ENCODE assay signal across 8 cellular contexts in genomic region chr14:22598099-22598895, GRCh38. TPM values are rescaled to one million over a fixed set of nuclear protein-coding genes. Genes with fewer than 3 reads are reported as not detected.
A peak's percentile ranks its signal among the peaks of the same experiment; 100 is the strongest.
DNase-seq lines count a peak whose midpoint lies in the region; ATAC-seq and TF ChIP-seq lines count a peak whose summit lies in the region.

A gene with protein sequence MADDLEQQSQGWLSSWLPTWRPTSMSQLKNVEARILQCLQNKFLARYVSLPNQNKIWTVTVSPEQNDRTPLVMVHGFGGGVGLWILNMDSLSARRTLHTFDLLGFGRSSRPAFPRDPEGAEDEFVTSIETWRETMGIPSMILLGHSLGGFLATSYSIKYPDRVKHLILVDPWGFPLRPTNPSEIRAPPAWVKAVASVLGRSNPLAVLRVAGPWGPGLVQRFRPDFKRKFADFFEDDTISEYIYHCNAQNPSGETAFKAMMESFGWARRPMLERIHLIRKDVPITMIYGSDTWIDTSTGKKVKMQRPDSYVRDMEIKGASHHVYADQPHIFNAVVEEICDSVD (plus strand): TSS chr14:22598300. CDS start chr14:22598307, 7 bp downstream.

- H3K4me1 ChIP-seq in urinary bladder (ENCODE audit: insufficient read depth), result peaks cover 2% of the 10 kb centered on the region

- intact Hi-C loops in head of caudate nucleus (cut with DNase I), result no loop called here

- peak; percentile 71 for ATAC-seq in GM19397 (IDR thresholded peaks at IDR 0.05; ENCODE audit: unreplicated experiment)
- peak; percentile 81 for ATAC-seq in activated naive CD8-positive, alpha-beta T cell treated with anti-CD3 and anti-CD28 coated beads, Interleukin-2, amount 50 U/mL, for 24 hours
- peak; percentile 92 for ATAC-seq in omental fat pad (ENCODE audit: low FRiP score)

- peaks cover 23% of the 10 kb centered on the region for H3K4me1 Mint-ChIP-seq in activated naive CD8-positive, alpha-beta T cell treated with anti-CD3 and anti-CD28 coated beads, Interleukin-2, amount 50 U/mL, for 24 hours

- peak within 1 kb of the TSS; percentile 86 for H3K4me3 Mint-ChIP-seq in activated naive CD8-positive, alpha-beta T cell treated with anti-CD3 and anti-CD28 coated beads, Interleukin-2, amount 50 U/mL, for 24 hours

- TF ChIP-seq CTCF in omental fat pad (IDR thresholded peaks at IDR 0.05), result no peak

- H3K9me3 Mint-ChIP-seq in activated naive CD8-positive, alpha-beta T cell treated with anti-CD3 and anti-CD28 coated beads, Interleukin-2, amount 50 U/mL, for 24 hours, result no peaks in the 10 kb centered on the region

- H3K27ac ChIP-seq in urinary bladder (ENCODE audit: low read depth), result peak within 1 kb of the TSS; percentile 90

- WGBS in urinary bladder, result under 1% methylated on average over 49 of the region's 49 CpGs

- no peaks in the 10 kb centered on the region for H3K27me3 Mint-ChIP-seq in activated naive CD8-positive, alpha-beta T cell treated with anti-CD3 and anti-CD28 coated beads, Interleukin-2, amount 50 U/mL, for 24 hours

- in situ Hi-C loops in Caki2 (cut with HindIII; ENCODE audit: low pct_unique_long_range_greater_than_20kb, low sequenced_read_pairs), result no loop called here

- peaks cover 9% of the 10 kb centered on the region for H3K36me3 Mint-ChIP-seq in activated naive CD8-positive, alpha-beta T cell treated with anti-CD3 and anti-CD28 coated beads, Interleukin-2, amount 50 U/mL, for 24 hours (ENCODE audit: low read depth)

- peak within 1 kb of the TSS; percentile 61 for H3K27ac Mint-ChIP-seq in activated naive CD8-positive, alpha-beta T cell treated with anti-CD3 and anti-CD28 coated beads, Interleukin-2, amount 50 U/mL, for 24 hours

- H3K4me3 ChIP-seq in urinary bladder (ENCODE audit: low read depth, low read length), result peak within 1 kb of the TSS; percentile 66

- DNase-seq in Caki2 (ENCODE audit: low read depth) (peak; percentile 66), HPDE6-E6E7 (ENCODE audit: extremely low spot score) (peak; percentile 68), SHP77 (lab: John Stamatoyannopoulos, UW) (peak; percentile 61 to 82), head of caudate nucleus (peak; percentile 64 to 92 (median 84)), omental fat pad (ENCODE audit: low spot score) (peak; percentile 60)
- DNase-seq in activated naive CD8-positive, alpha-beta T cell treated with anti-CD3 and anti-CD28 coated beads, Interleukin-2, amount 50 U/mL, for 24 hours, result peak; percentile 78

- H3K36me3 ChIP-seq in urinary bladder (ENCODE audit: insufficient read depth), result no peaks in the 10 kb centered on the region

RNA-seq across cellular contexts. Expression of the gene that starts here (rescaled TPM):
- total RNA-seq in Caki2 (2014; rRNA removed; shearing (Covaris generic); ENCODE audit: low replicate concordance), result 7.5 and 19.8 TPM in 2 replicates
- total RNA-seq in omental fat pad (10 to 100 TPM; 14.9 to 33.5 (median 21.1) TPM), urinary bladder (13.1 TPM)
- 30.5 TPM for polyA plus RNA-seq in urinary bladder

Comparison
In these comparisons a context has a peak if more than half of its experiments do, and no peak if none do; other contexts are left out.
1. Peak in every context shown above with its lines: DNase-seq, ATAC-seq, H3K4me3 ChIP-seq and H3K27ac ChIP-seq.